ENCODE assay signal across 1 cellular context in genomic region chr5:643811-644271, GRCh38.
TF ChIP-seq lines count a peak whose summit lies in the region.

No MANE protein-coding gene starts in this region.

TF ChIP-seq in GM12878, 131 proteins besides CTCF, POLR2A, EP300 and RAD21 (continued from another document):
- TF ChIP-seq ZBTB40 (IDR thresholded peaks at IDR 0.05; ENCODE audit: borderline replicate concordance), result no peak
- no peak for TF ChIP-seq HCFC1 (IDR thresholded peaks at IDR 0.05; ENCODE audit: low read length)
- TF ChIP-seq EED (IDR thresholded peaks at IDR 0.05; ENCODE audit: low read depth), result 0 out of 2 replicates have a peak, but pooled peaks have one; percentile 16
- TF ChIP-seq LARP7 (IDR thresholded peaks at IDR 0.05), result no peak
- peak; percentile 61; the same call in 1 of the 2 replicates for TF ChIP-seq IRF4 (IDR thresholded peaks at IDR 0.05; ENCODE audit: low read depth, low read length)
- TF ChIP-seq SMARCA5 (IDR thresholded peaks at IDR 0.05), result 0 out of 2 replicates have a peak, but pooled peaks have one; percentile 30
- TF ChIP-seq DPF2 (IDR thresholded peaks at IDR 0.05), result peak; percentile 62; the same call in 1 of the 2 replicates
- no peak for TF ChIP-seq RUNX3 (IDR thresholded peaks at IDR 0.05; ENCODE audit: low read length)
